ENCODE assay signal across 8 cellular contexts in genomic region chr18:57438669-57439616, GRCh38. TPM values are rescaled to one million over a fixed set of nuclear protein-coding genes. Genes with fewer than 3 reads are reported as not detected.
DNase-seq lines count a peak whose midpoint lies in the region; ATAC-seq and TF ChIP-seq lines count a peak whose summit lies in the region.

No MANE protein-coding gene starts in this region.

- WGBS in right lobe of liver (ENCODE audit: insufficient coverage, low coverage, low lambda C conversion rate, missing lambda C conversion rate): 7% methylated on average over 25 of the region's 34 CpGs

- no peak overlapping the region for H3K27ac ChIP-seq in Panc1 (ENCODE audit: low read length)
- no peak overlapping the region for H3K27ac ChIP-seq in right lobe of liver

- TF ChIP-seq POLR2A in right lobe of liver (IDR thresholded peaks at IDR 0.05): no peak

- H3K4me1 ChIP-seq in Panc1 (ENCODE audit: control insufficient read depth, insufficient read depth, low read length) (no peaks in the 10 kb centered on the region), right lobe of liver (peaks cover 0 to 41% (median 5%) of the 10 kb centered on the region in 4 donors)

- H3K27ac Mint-ChIP-seq in HFFc6: no peak overlapping the region

- H3K27me3 Mint-ChIP-seq in HFFc6 (ENCODE audit: insufficient read depth): peaks cover 73% of the 10 kb centered on the region

- peaks cover 41% of the 10 kb centered on the region for H3K4me1 Mint-ChIP-seq in HFFc6 (ENCODE audit: low read depth)

- TF ChIP-seq CTCF in HFFc6 (IDR thresholded peaks at IDR 0.05) (no peak), Panc1 (IDR thresholded peaks at IDR 0.05) (peak; percentile 51), right lobe of liver (IDR thresholded peaks at IDR 0.05) (peak; percentile 11 to 29 (median 20))

- POLR2A ChIA-PET in Panc1 (lab: Charles Lee): no interaction called here

- DNase-seq in COLO668 (lab: John Stamatoyannopoulos, UW; ENCODE audit: unreplicated experiment) (peak; percentile 55), HFFc6 (no peak), Panc1 (ENCODE audit: low read depth, low spot score) (no peak), right lobe of liver (no peak), epidermal melanocyte (ENCODE audit: insufficient read length, low spot score) (no peak), NCI-H146 treated with DMSO at 0.1 percent for 48 hours (lab: John Stamatoyannopoulos, UW; ENCODE audit: unreplicated experiment) (no peak)
- DNase-seq in activated CD4-positive, CD25-positive, alpha-beta regulatory T cell (lab: John Stamatoyannopoulos, UW): no peak

- peaks cover 6% of the 10 kb centered on the region; the same call in 1 of the 2 replicates for H3K36me3 Mint-ChIP-seq in HFFc6 (ENCODE audit: low read depth)

- no TSS peak for BruUV-seq in Panc1 (replicated peaks; lab: Mats Ljungman, UMichigan)

- no peaks in the 10 kb centered on the region for H3K9me3 ChIP-seq in Panc1 (ENCODE audit: control insufficient read depth, insufficient read depth, low read depth, low read length)
- no peaks in the 10 kb centered on the region for H3K9me3 ChIP-seq in right lobe of liver

- H3K4me3 Mint-ChIP-seq in HFFc6: peak overlapping the region; percentile 45

- CTCF ChIA-PET in Panc1 (lab: Charles Lee): interaction anchor here (0.5 to 2.5 kb wide), 4 partner anchors 359 to 625 kb away, joined by 3 to 11 read pairs (median 6); no protein-coding TSS in a partner anchor

- H3K4me3 ChIP-seq in Panc1 (ENCODE audit: low read depth in 2 of 2, low read length in 2 of 2): peak overlapping the region; percentile 48 to 61
- peak overlapping the region; percentile 55 to 79 (median 64) for H3K4me3 ChIP-seq in right lobe of liver

- in situ Hi-C loops in Panc1 (cut with HindIII; ENCODE audit: low pct_unique_long_range_greater_than_20kb, low sequenced_read_pairs): no loop called here

- intact Hi-C loops in Panc1 (cut with micrococcal nuclease; ENCODE audit: unreplicated experiment): loop anchor here (5.0 to 10.0 kb wide), 2 partner anchors 572 to 644 kb away; no protein-coding TSS in a partner anchor
- intact Hi-C loops in right lobe of liver (cut with DNase I): no loop called here

- no peaks in the 10 kb centered on the region for H3K9me3 Mint-ChIP-seq in HFFc6

- H3K36me3 ChIP-seq in Panc1 (ENCODE audit: control insufficient read depth, insufficient read depth, low read length) (no peaks in the 10 kb centered on the region), right lobe of liver (no peaks in the 10 kb centered on the region)

- ATAC-seq in Panc1 (no peak), right lobe of liver (no peak), HG03025 (IDR thresholded peaks at IDR 0.05; ENCODE audit: low FRiP score, unreplicated experiment) (no peak)

- H3K27me3 ChIP-seq in Panc1 (ENCODE audit: control insufficient read depth, insufficient read depth, low read length) (no peaks in the 10 kb centered on the region; the same call in 1 of the 2 replicates), right lobe of liver (no peaks in the 10 kb centered on the region)

RNA-seq across cellular contexts. Expression of gene ONECUT2, which starts 3.8 kb away (rescaled TPM):
- total RNA-seq in HFFc6 (2021; fragmentation: NEBNext Ultra II Directional; extraction: Animal tissue kit (Norgen Biotek cat#: 25700)): under 1 TPM; 0.10 to 0.40 (median 0.18) TPM
- 0.59 TPM for total RNA-seq in Panc1 (2021; ENCODE audit: unreplicated experiment)
- polyA plus RNA-seq in Panc1 (2012; ENCODE audit: insufficient read length): 0.16 TPM
- 10 to 100 TPM in 4 of 6 experiments, 1 to 10 TPM in 2; 7.7 to 25.8 (median 14.2) TPM for total RNA-seq in right lobe of liver
